In genomic region chr1:161019767-161020572, GRCh38 we compare ENCODE assay signal across 8 cellular contexts. TPM values are rescaled to one million over a fixed set of nuclear protein-coding genes. Genes with fewer than 3 reads are reported as not detected.
A peak's percentile ranks its signal among the peaks of the same experiment; 100 is the strongest.
DNase-seq lines count a peak whose midpoint lies in the region; ATAC-seq and TF ChIP-seq lines count a peak whose summit lies in the region.

No MANE protein-coding gene starts in this region.

- intact Hi-C loops in dorsolateral prefrontal cortex (cut with DNase I) (no loop called here), mucosa of descending colon (cut with DNase I, micrococcal nuclease) (no loop called here)

- H3K27ac ChIP-seq in dorsolateral prefrontal cortex = peak overlapping the region in 43 of 59 donors; percentile 2 to 83 (median 52)

- peak overlapping the region; percentile 24 to 77 (median 59) for H3K4me3 ChIP-seq in dorsolateral prefrontal cortex
- peak overlapping the region; percentile 38 for H3K4me3 ChIP-seq in mucosa of descending colon

- peak; percentile 10 to 12 for ATAC-seq in activated T-cell treated with anti-CD3 and anti-CD28 coated beads, Interleukin-2, amount 50 U/mL, for 72 hours (replicated peaks in 1 of 2)
- ATAC-seq in mucosa of descending colon (peak; percentile 1), HG02973 (IDR thresholded peaks at IDR 0.05; ENCODE audit: unreplicated experiment) (no peak), GM21515 (IDR thresholded peaks at IDR 0.05; ENCODE audit: unreplicated experiment) (no peak)

- H3K9me3 Mint-ChIP-seq in activated T-cell treated with anti-CD3 and anti-CD28 coated beads, Interleukin-2, amount 50 U/mL, for 72 hours = no peaks in the 10 kb centered on the region

- H3K27me3 ChIP-seq in dorsolateral prefrontal cortex = peaks cover 0 to 34% (median 2%) of the 10 kb centered on the region in 45 donors

- peaks cover 0 to 6% of the 10 kb centered on the region in 2 donors for H3K36me3 Mint-ChIP-seq in activated T-cell treated with anti-CD3 and anti-CD28 coated beads, Interleukin-2, amount 50 U/mL, for 72 hours (ENCODE audit: insufficient read depth in 2 of 2)

- TF ChIP-seq CTCF in dorsolateral prefrontal cortex (IDR thresholded peaks at IDR 0.05 in 54 of 56, conservative IDR thresholded peaks at IDR 0.05 in 2 of 56; ENCODE audit: low read depth in 1 of 56, partially characterized antibody in 56 of 56) = no peak
- no peak for TF ChIP-seq CTCF in mucosa of descending colon (IDR thresholded peaks at IDR 0.05)

- DNase-seq in activated T-cell treated with anti-CD3 and anti-CD28 coated beads, Interleukin-2, amount 50 U/mL, for 72 hours = no peak
- no peak for DNase-seq in activated T-cell treated with anti-CD3 and anti-CD28 coated beads, Interleukin-2, amount 50 U/mL, for 48 hours
- DNase-seq in NCI-H748 treated with DMSO at 0.1 percent for 48 hours (lab: John Stamatoyannopoulos, UW) (peak; percentile 33), dorsolateral prefrontal cortex (no peak), mucosa of descending colon (peak in 1 of 3 donors; percentile 32), hepatic stellate cell (ENCODE audit: low spot score) (no peak)

- H3K36me3 ChIP-seq in mucosa of descending colon (ENCODE audit: low read depth) = no peaks in the 10 kb centered on the region

- peak overlapping the region; percentile 81 to 88 for H3K4me3 Mint-ChIP-seq in activated T-cell treated with anti-CD3 and anti-CD28 coated beads, Interleukin-2, amount 50 U/mL, for 72 hours

- H3K9me3 ChIP-seq in mucosa of descending colon = no peaks in the 10 kb centered on the region

- H3K27ac Mint-ChIP-seq in activated T-cell treated with anti-CD3 and anti-CD28 coated beads, Interleukin-2, amount 50 U/mL, for 72 hours = peak overlapping the region; percentile 9

- H3K4me1 ChIP-seq in mucosa of descending colon (ENCODE audit: low read depth) = peaks cover 13% of the 10 kb centered on the region

- peaks cover 7% of the 10 kb centered on the region for H3K27me3 Mint-ChIP-seq in activated T-cell treated with anti-CD3 and anti-CD28 coated beads, Interleukin-2, amount 50 U/mL, for 72 hours (ENCODE audit: low read depth)

- peaks cover 58% of the 10 kb centered on the region for H3K4me1 Mint-ChIP-seq in activated T-cell treated with anti-CD3 and anti-CD28 coated beads, Interleukin-2, amount 50 U/mL, for 72 hours (ENCODE audit: low read depth)

RNA-seq across cellular contexts. Expression of gene F11R, which starts 1.0 kb away (rescaled TPM):
- total RNA-seq in activated T-cell treated with anti-CD3 and anti-CD28 coated beads, Interleukin-2, amount 50 U/mL, for 72 hours = 10 to 100 TPM; 38.2 to 38.8 TPM
- 10 to 100 TPM in 50 of 120 experiments, 1 to 10 TPM in 70; 3.7 to 25.4 (median 8.9) TPM for total RNA-seq in dorsolateral prefrontal cortex
- 100 to 1,000 TPM in 2 of 3 donors, 10 to 100 TPM in 1; 84.0 to 222 (median 157) TPM for total RNA-seq in mucosa of descending colon

RNA-seq across cellular contexts. Expression of gene TSTD1, which starts 18.8 kb away (rescaled TPM):
- total RNA-seq in activated T-cell treated with anti-CD3 and anti-CD28 coated beads, Interleukin-2, amount 50 U/mL, for 72 hours = 10 to 100 TPM; 46.3 to 78.0 TPM
- total RNA-seq in dorsolateral prefrontal cortex (10 to 100 TPM in 115 of 120 experiments, 1 to 10 TPM in 5; 5.0 to 39.7 (median 19.9) TPM), mucosa of descending colon (100 to 1,000 TPM in 1 of 3 donors, 10 to 100 TPM in 2; 48.9 to 105 (median 80.1) TPM)

RNA-seq across cellular contexts. Expression of gene USF1, which starts 25.8 kb away (rescaled TPM):
- total RNA-seq in activated T-cell treated with anti-CD3 and anti-CD28 coated beads, Interleukin-2, amount 50 U/mL, for 72 hours = 10 to 100 TPM; 52.3 to 57.5 TPM
- total RNA-seq in dorsolateral prefrontal cortex = 10 to 100 TPM; 46.0 to 87.0 (median 63.2) TPM
- 10 to 100 TPM; 66.8 to 80.5 (median 71.7) TPM for total RNA-seq in mucosa of descending colon

RNA-seq across cellular contexts. Expression of gene ARHGAP30, which starts 49.7 kb away (rescaled TPM):
- 100 to 1,000 TPM; 192 to 198 TPM for total RNA-seq in activated T-cell treated with anti-CD3 and anti-CD28 coated beads, Interleukin-2, amount 50 U/mL, for 72 hours
- total RNA-seq in dorsolateral prefrontal cortex (10 to 100 TPM in 1 of 120 experiments, 1 to 10 TPM in 116, under 1 TPM in 3; 0.67 to 13.9 (median 3.2) TPM), mucosa of descending colon (1 to 10 TPM; 3.8 to 9.0 (median 8.1) TPM)

Comparison
In these comparisons a context has a peak if more than half of its experiments do, and no peak if none do; other contexts are left out.
1. ATAC-seq: peak in activated T-cell treated with anti-CD3 and anti-CD28 coated beads, Interleukin-2, amount 50 U/mL, for 72 hours (2 of 2) and mucosa of descending colon (single experiment); none in HG02973 (single experiment) and GM21515 (single experiment).